9 cellular contexts compared by ENCODE assay signal in genomic region chr1:118077331-118078055, GRCh38.
DNase-seq lines count a peak whose midpoint lies in the region; ATAC-seq, FAIRE-seq and TF ChIP-seq lines count a peak whose summit lies in the region.
"Had no signal": no experiment of that assay in that cellular context is flagged by ENCODE, and none has a peak within 500 bp of the region (broad histone marks: within the 10 kb centered on the region; RNA-seq: fewer than 3 reads in every experiment).

No MANE protein-coding gene starts in this region.

- no peaks in the 10 kb centered on the region for H3K36me3 ChIP-seq in GM23338 (ENCODE audit: insufficient read depth)
- no peaks in the 10 kb centered on the region for H3K36me3 ChIP-seq in gastroesophageal sphincter

- H3K4me1 Mint-ChIP-seq in GM23338 = peaks cover 31% of the 10 kb centered on the region
- no peaks in the 10 kb centered on the region for H3K4me1 Mint-ChIP-seq in immature natural killer cell

- H3K27ac ChIP-seq in 22Rv1 = peak overlapping the region; percentile 53
- H3K27ac ChIP-seq in GM23338 (ENCODE audit: low read depth) = peak overlapping the region; percentile 45
- H3K27ac ChIP-seq in gastroesophageal sphincter = no peak overlapping the region

- no peak for TF ChIP-seq EP300 in gastroesophageal sphincter (IDR thresholded peaks at IDR 0.05)

- H3K27me3 Mint-ChIP-seq in GM23338 (ENCODE audit: insufficient read depth, low read depth, poor library complexity) (no peaks in the 10 kb centered on the region), immature natural killer cell (ENCODE audit: low read depth in 3 of 3) (peaks cover 0 to 1% (median 1%) of the 10 kb centered on the region in 3 donors)

- H3K4me3 ChIP-seq in GM23338 = peak overlapping the region; percentile 0
- no peak overlapping the region for H3K4me3 ChIP-seq in gastroesophageal sphincter

- H3K27me3 ChIP-seq in GM23338 (ENCODE audit: insufficient read depth) (no peaks in the 10 kb centered on the region), gastroesophageal sphincter (no peaks in the 10 kb centered on the region)

- H3K27ac Mint-ChIP-seq in GM23338 (peak overlapping the region; percentile 84), immature natural killer cell (no peak overlapping the region)

- peak; percentile 73 for DNase-seq in GM23338 (ENCODE audit: low spot score)
- peak; percentile 15 for DNase-seq in RCC 7860 (ENCODE audit: low spot score)
- DNase-seq in activated CD4-positive, alpha-beta T cell treated with anti-CD3 and anti-CD28 coated beads, Interleukin-2, amount 50 U/mL, for 48 hours = no peak
- DNase-seq in left colon = no peak
- DNase-seq in immature natural killer cell = no peak
- DNase-seq in hippocampal formation (lab: John Stamatoyannopoulos, UW) = no peak

- H3K4me3 Mint-ChIP-seq in GM23338 (peak overlapping the region; percentile 8; the same call in 1 of the 3 replicates), immature natural killer cell (no peak overlapping the region)

- no peaks in the 10 kb centered on the region for H4K20me1 ChIP-seq in GM23338 (replicated peaks; ENCODE audit: insufficient read depth)

- H3K4me1 ChIP-seq in GM23338 (ENCODE audit: insufficient read depth) = peaks cover 29% of the 10 kb centered on the region
- no peaks in the 10 kb centered on the region for H3K4me1 ChIP-seq in gastroesophageal sphincter

- H3K9me2 ChIP-seq in GM23338 (ENCODE audit: insufficient read depth) = no peaks in the 10 kb centered on the region

- TF ChIP-seq CTCF in 22Rv1 (IDR thresholded peaks at IDR 0.05) (peak; percentile 79), GM23338 (conservative IDR thresholded peaks at IDR 0.05; ENCODE audit: low read depth in 2 of 2) (peak; percentile 38 to 89), gastroesophageal sphincter (IDR thresholded peaks at IDR 0.05) (peak in 3 of 4 experiments; percentile 10 to 22 (median 15))

- TF ChIP-seq POLR2A in gastroesophageal sphincter (IDR thresholded peaks at IDR 0.05) = no peak

- no peaks in the 10 kb centered on the region for H3K9me3 ChIP-seq in gastroesophageal sphincter

- 76 to 80% methylated on average over 1 to 2 of the region's 2 CpGs for WGBS in gastroesophageal sphincter (ENCODE audit: low coverage in 1 of 2), 2 donors

- H3K9me3 Mint-ChIP-seq in GM23338 = no peaks in the 10 kb centered on the region; the same call in 2 of the 3 replicates
- H3K9me3 Mint-ChIP-seq in immature natural killer cell = peaks cover 0 to 5% (median under 1%) of the 10 kb centered on the region in 6 donors

- ATAC-seq in GM23338 = peak; percentile 72
- ATAC-seq in gastroesophageal sphincter = no peak
- no peak for ATAC-seq in left colon

- H3F3A ChIP-seq in GM23338 (replicated peaks; ENCODE audit: low read depth) = no peaks in the 10 kb centered on the region

- peak overlapping the region; percentile 14 for H3K4me2 ChIP-seq in GM23338

- no peaks in the 10 kb centered on the region for H3K79me2 ChIP-seq in GM23338 (replicated peaks; ENCODE audit: insufficient read depth)

- no peak overlapping the region for H2AFZ ChIP-seq in GM23338

- no peak for FAIRE-seq in RCC 7860 (lab: Jason Lieb, UNC)
- FAIRE-seq: GM18507 had no signal

- no peaks in the 10 kb centered on the region for H3K36me3 Mint-ChIP-seq in GM23338 (ENCODE audit: low read depth)
- H3K36me3 Mint-ChIP-seq in immature natural killer cell = no peaks in the 10 kb centered on the region

- intact Hi-C loops in left colon (cut with DNase I, micrococcal nuclease) = no loop called here

TF ChIP-seq in GM23338, 12 proteins besides CTCF, POLR2A, EP300 and RAD21:
- no peak for TF ChIP-seq JUNB (IDR thresholded peaks at IDR 0.05; ENCODE audit: unreplicated experiment)
- TF ChIP-seq ZNF462 (CRISPR knock-in tag; IDR thresholded peaks at IDR 0.05) = no peak
- no peak for TF ChIP-seq EZH2 (IDR thresholded peaks at IDR 0.05; ENCODE audit: low read depth, unreplicated experiment)
- TF ChIP-seq CREB1 (CRISPR knock-in tag; IDR thresholded peaks at IDR 0.05; ENCODE audit: low read depth) = no peak
- no peak for TF ChIP-seq EZH2phosphoT487 (IDR thresholded peaks at IDR 0.05; ENCODE audit: unreplicated experiment)
- TF ChIP-seq STAT1 (IDR thresholded peaks at IDR 0.05; ENCODE audit: unreplicated experiment) = no peak
- no peak for TF ChIP-seq ZNF331 (CRISPR knock-in tag; IDR thresholded peaks at IDR 0.05; ENCODE audit: low read depth)
- TF ChIP-seq POLR2AphosphoS5 (IDR thresholded peaks at IDR 0.05; ENCODE audit: low read depth) = no peak
- no peak for TF ChIP-seq NANOG (IDR thresholded peaks at IDR 0.05; ENCODE audit: borderline replicate concordance)

Comparison
In these comparisons a context has a peak if more than half of its experiments do, and no peak if none do; other contexts are left out.
1. H3K27ac ChIP-seq: peak in 22Rv1 (single experiment) and GM23338 (single experiment); none in gastroesophageal sphincter (0 of 4).
2. CTCF ChIP-seq: peak in every context shown above with its lines; median percentile 79 in 22Rv1; 64 in GM23338; 15 in gastroesophageal sphincter.
3. DNase-seq: peak in GM23338 (single experiment) and RCC 7860 (single experiment); none in activated CD4-positive, alpha-beta T cell treated with anti-CD3 and anti-CD28 coated beads, Interleukin-2, amount 50 U/mL, for 48 hours (0 of 2), left colon (0 of 2), immature natural killer cell (0 of 3) and hippocampal formation (0 of 2).